ENCODE assay signal across 34 cellular contexts in the genomic region with DNA sequence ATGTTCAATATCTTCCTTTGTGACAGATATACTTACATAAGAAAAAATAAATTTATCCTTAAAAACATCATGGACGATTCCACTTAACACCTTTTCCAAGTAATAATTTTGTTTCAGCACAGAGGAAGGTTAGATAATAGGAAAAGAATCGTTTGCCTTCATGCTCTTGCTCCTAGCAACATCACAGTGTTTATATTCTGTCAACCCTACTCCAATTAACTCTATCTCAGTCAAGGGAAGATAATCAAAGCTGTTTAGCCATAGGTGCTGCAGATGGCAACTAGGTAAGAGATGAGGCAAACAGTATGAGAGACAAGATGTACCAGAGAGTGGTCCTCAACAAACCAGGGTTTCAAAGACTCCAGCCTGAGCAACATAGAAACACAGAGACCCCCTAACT.
"Had no signal": no experiment of that assay in that cellular context is flagged by ENCODE, and none has a peak within 500 bp of the region (broad histone marks: within the 10 kb centered on the region; RNA-seq: fewer than 3 reads in every experiment).

No MANE protein-coding gene starts in this region.

- H3K27ac ChIP-seq: brain microvascular endothelial cell, Peyer's patch, SJSA1 had no signal

- ATAC-seq: activated CD8-positive, alpha-beta T cell treated with anti-CD3 and anti-CD28 coated beads for 36 hours; activated naive CD8-positive, alpha-beta T cell treated with anti-CD3 and anti-CD28 coated beads, Interleukin-2, amount 50 U/mL, for 24 hours; activated T-cell treated with anti-CD3 and anti-CD28 coated beads, Interleukin-2, amount 50 U/mL, for 72 hours; PC-3 had no signal

- H3K27me3 Mint-ChIP-seq: activated CD4-positive, alpha-beta T cell treated with anti-CD3 and anti-CD28 coated beads, Interleukin-2, amount 10 ng/mL, durations not matched to agents 24 days and 14 days; activated CD8-positive, alpha-beta T cell treated with anti-CD3 and anti-CD28 coated beads for 36 hours; activated naive CD4-positive, alpha-beta T cell treated with anti-CD3 and anti-CD28 coated beads, Interleukin-2, amount 10 ng/mL, durations not matched to agents 7 days and 5 days; activated naive CD8-positive, alpha-beta T cell; activated naive CD8-positive, alpha-beta T cell treated with anti-CD3 and anti-CD28 coated beads, Interleukin-2, amount 50 U/mL, for 24 hours had no signal

- H3K27me3 ChIP-seq: brain microvascular endothelial cell, Peyer's patch, SJSA1 had no signal

- H3K9me3 ChIP-seq: Peyer's patch, SJSA1 had no signal

- H3K4me3 Mint-ChIP-seq: activated CD4-positive, alpha-beta T cell treated with anti-CD3 and anti-CD28 coated beads, Interleukin-2, amount 10 ng/mL, durations not matched to agents 24 days and 14 days; activated CD8-positive, alpha-beta T cell treated with anti-CD3 and anti-CD28 coated beads for 36 hours; activated naive CD4-positive, alpha-beta T cell treated with anti-CD3 and anti-CD28 coated beads, Interleukin-2, amount 10 ng/mL, durations not matched to agents 7 days and 5 days; activated naive CD8-positive, alpha-beta T cell; activated naive CD8-positive, alpha-beta T cell treated with anti-CD3 and anti-CD28 coated beads, Interleukin-2, amount 50 U/mL, for 24 hours; activated T-cell treated with anti-CD3 and anti-CD28 coated beads, Interleukin-2, amount 50 U/mL, for 72 hours had no signal

- H3K27ac Mint-ChIP-seq: activated CD4-positive, alpha-beta T cell treated with anti-CD3 and anti-CD28 coated beads, Interleukin-2, amount 10 ng/mL, durations not matched to agents 24 days and 14 days; activated CD8-positive, alpha-beta T cell treated with anti-CD3 and anti-CD28 coated beads for 36 hours; activated naive CD4-positive, alpha-beta T cell treated with anti-CD3 and anti-CD28 coated beads, Interleukin-2, amount 10 ng/mL, durations not matched to agents 7 days and 5 days; activated naive CD8-positive, alpha-beta T cell; activated naive CD8-positive, alpha-beta T cell treated with anti-CD3 and anti-CD28 coated beads, Interleukin-2, amount 50 U/mL, for 24 hours; activated T-cell treated with anti-CD3 and anti-CD28 coated beads, Interleukin-2, amount 50 U/mL, for 72 hours; activated T-helper 2 cell treated with anti-CD3 and anti-CD28 coated beads, Interferon-gamma antibody, Interleukin-2, Interleukin-4, amounts not matched to agents 10 μg/mL and 5 μg/mL and 100 μg/mL, durations not matched to agents 14 hours and 24 hours and 36 hours had no signal

- H3K4me1 ChIP-seq: Peyer's patch, SJSA1 had no signal

- DNase-seq: activated CD4-positive, alpha-beta T cell treated with anti-CD3 and anti-CD28 coated beads, Interleukin-2, amount 10 ng/mL, durations not matched to agents 24 days and 14 days; activated CD4-positive, alpha-beta T cell treated with anti-CD3 and anti-CD28 coated beads, Interleukin-2, amount 50 U/mL, for 4 hours; activated CD8-positive, alpha-beta T cell treated with anti-CD3 and anti-CD28 coated beads for 36 hours; activated gamma-delta T cell; activated naive CD4-positive, alpha-beta T cell treated with anti-CD3 and anti-CD28 coated beads, Interleukin-2, amount 10 ng/mL, durations not matched to agents 7 days and 5 days; activated naive CD8-positive, alpha-beta T cell treated with anti-CD3 and anti-CD28 coated beads, Interleukin-2, amount 50 U/mL, for 24 hours; activated T-cell treated with anti-CD3 and anti-CD28 coated beads, Interleukin-2, amount 50 U/mL, for 1 hour; activated T-cell treated with anti-CD3 and anti-CD28 coated beads, Interleukin-2, amount 50 U/mL, for 72 hours; anterior cingulate cortex; brain microvascular endothelial cell; central memory CD4-positive, alpha-beta T cell; Karpas-422; KBM-7; NCI-H1105; NCI-H1417 treated with DMSO at 0.1 percent for 48 hours; NCI-H1930; NCI-H2081 treated with DMSO at 0.1 percent for 48 hours; NCI-H226; NCI-H446 treated with DMSO at 0.1 percent for 48 hours; NCI-H524; NCI-H69; NCI-H82; NK-92 treated with Interleukin-12 subunit alpha and Interleukin-12 subunit beta, amount 100 ng/mL, for 24 hours; PC-3; Peyer's patch; RPMI8226; SHP77 treated with DMSO at 0.1 percent for 48 hours; SW 1271; T-helper 1 cell; T-helper 2 cell; T-helper 9 cell had no signal

- H3K4me3 ChIP-seq: Peyer's patch, SJSA1 had no signal

- H3K9me3 Mint-ChIP-seq: activated CD4-positive, alpha-beta T cell treated with anti-CD3 and anti-CD28 coated beads, Interleukin-2, amount 10 ng/mL, durations not matched to agents 24 days and 14 days; activated CD8-positive, alpha-beta T cell treated with anti-CD3 and anti-CD28 coated beads for 36 hours; activated naive CD4-positive, alpha-beta T cell treated with anti-CD3 and anti-CD28 coated beads, Interleukin-2, amount 10 ng/mL, durations not matched to agents 7 days and 5 days; activated naive CD8-positive, alpha-beta T cell treated with anti-CD3 and anti-CD28 coated beads, Interleukin-2, amount 50 U/mL, for 24 hours; activated T-cell treated with anti-CD3 and anti-CD28 coated beads, Interleukin-2, amount 50 U/mL, for 72 hours; activated T-helper 2 cell treated with anti-CD3 and anti-CD28 coated beads, Interferon-gamma antibody, Interleukin-2, Interleukin-4, amounts not matched to agents 10 μg/mL and 5 μg/mL and 100 μg/mL, durations not matched to agents 14 hours and 24 hours and 36 hours had no signal
